ENCODE assay signal across 16 cellular contexts in genomic region chr6:56789879-56790278, GRCh38.
DNase-seq lines count a peak whose midpoint lies in the region; ATAC-seq and TF ChIP-seq lines count a peak whose summit lies in the region.
"Had no signal": no experiment of that assay in that cellular context is flagged by ENCODE, and none has a peak within 500 bp of the region (broad histone marks: within the 10 kb centered on the region; RNA-seq: fewer than 3 reads in every experiment).

No MANE protein-coding gene starts in this region.

- peaks cover 2% of the 10 kb centered on the region for H3K9me3 Mint-ChIP-seq in Calu3 (ENCODE audit: low read depth, unreplicated experiment)
- peaks cover 3% of the 10 kb centered on the region for H3K9me3 Mint-ChIP-seq in natural killer cell treated with Interleukin-12 subunit alpha and Interleukin-12 subunit beta and Interleukin-15 and Interleukin-18, amount 100 ng/mL, for 72 hours
- peaks cover 13% of the 10 kb centered on the region for H3K9me3 Mint-ChIP-seq in glutamatergic neuron (ENCODE audit: unreplicated experiment)
- peaks cover 4% of the 10 kb centered on the region for H3K9me3 Mint-ChIP-seq in activated T-helper 2 cell treated with anti-CD3 and anti-CD28 coated beads, Interferon-gamma antibody, Interleukin-2, Interleukin-4, amounts not matched to agents 10 μg/mL and 5 μg/mL and 100 μg/mL, durations not matched to agents 14 hours and 24 hours and 36 hours

- H3K4me1 Mint-ChIP-seq in Calu3 (ENCODE audit: low read depth, unreplicated experiment) (peaks cover 52% of the 10 kb centered on the region), glutamatergic neuron (ENCODE audit: low read depth, unreplicated experiment) (peaks cover 35% of the 10 kb centered on the region)
- H3K4me1 Mint-ChIP-seq in natural killer cell treated with Interleukin-12 subunit alpha and Interleukin-12 subunit beta and Interleukin-15 and Interleukin-18, amount 100 ng/mL, for 72 hours (ENCODE audit: low read depth in 2 of 2): no peaks in the 10 kb centered on the region
- no peaks in the 10 kb centered on the region for H3K4me1 Mint-ChIP-seq in activated T-helper 2 cell treated with anti-CD3 and anti-CD28 coated beads, Interferon-gamma antibody, Interleukin-2, Interleukin-4, amounts not matched to agents 10 μg/mL and 5 μg/mL and 100 μg/mL, durations not matched to agents 14 hours and 24 hours and 36 hours (ENCODE audit: low read depth)
- H3K4me1 Mint-ChIP-seq: CD8-positive, alpha-beta memory T cell had no signal

- no peak for ATAC-seq in natural killer cell treated with Interleukin-12 subunit alpha and Interleukin-12 subunit beta and Interleukin-15 and Interleukin-18, amount 100 ng/mL, for 72 hours
- ATAC-seq in HG03571 (IDR thresholded peaks at IDR 0.05; ENCODE audit: unreplicated experiment): no peak

- intact Hi-C loops in Calu3 (cut with micrococcal nuclease; ENCODE audit: unreplicated experiment): no loop called here
- intact Hi-C loops in activated T-helper 2 cell treated with anti-CD3 and anti-CD28 coated beads, Interferon-gamma antibody, Interleukin-2, Interleukin-4, amounts not matched to agents 10 μg/mL and 5 μg/mL and 100 μg/mL, durations not matched to agents 14 hours and 24 hours and 36 hours (cut with micrococcal nuclease): no loop called here

- H3K27ac Mint-ChIP-seq in Calu3 (ENCODE audit: unreplicated experiment) (peak overlapping the region; percentile 48), glutamatergic neuron (ENCODE audit: unreplicated experiment) (no peak overlapping the region)
- no peak overlapping the region for H3K27ac Mint-ChIP-seq in natural killer cell treated with Interleukin-12 subunit alpha and Interleukin-12 subunit beta and Interleukin-15 and Interleukin-18, amount 100 ng/mL, for 72 hours
- H3K27ac Mint-ChIP-seq in activated T-helper 2 cell treated with anti-CD3 and anti-CD28 coated beads, Interferon-gamma antibody, Interleukin-2, Interleukin-4, amounts not matched to agents 10 μg/mL and 5 μg/mL and 100 μg/mL, durations not matched to agents 14 hours and 24 hours and 36 hours: no peak overlapping the region
- H3K27ac Mint-ChIP-seq: CD8-positive, alpha-beta memory T cell had no signal

- H3K36me3 Mint-ChIP-seq in Calu3 (ENCODE audit: insufficient read depth, unreplicated experiment): peaks cover 9% of the 10 kb centered on the region
- no peaks in the 10 kb centered on the region for H3K36me3 Mint-ChIP-seq in natural killer cell treated with Interleukin-12 subunit alpha and Interleukin-12 subunit beta and Interleukin-15 and Interleukin-18, amount 100 ng/mL, for 72 hours
- peaks cover 5% of the 10 kb centered on the region for H3K36me3 Mint-ChIP-seq in glutamatergic neuron (ENCODE audit: unreplicated experiment)
- H3K36me3 Mint-ChIP-seq in activated T-helper 2 cell treated with anti-CD3 and anti-CD28 coated beads, Interferon-gamma antibody, Interleukin-2, Interleukin-4, amounts not matched to agents 10 μg/mL and 5 μg/mL and 100 μg/mL, durations not matched to agents 14 hours and 24 hours and 36 hours (ENCODE audit: low read depth): no peaks in the 10 kb centered on the region

- H3K27me3 Mint-ChIP-seq in Calu3 (ENCODE audit: unreplicated experiment) (no peaks in the 10 kb centered on the region), glutamatergic neuron (ENCODE audit: unreplicated experiment) (peaks cover 4% of the 10 kb centered on the region)
- peaks cover 3 to 13% of the 10 kb centered on the region in 2 donors for H3K27me3 Mint-ChIP-seq in natural killer cell treated with Interleukin-12 subunit alpha and Interleukin-12 subunit beta and Interleukin-15 and Interleukin-18, amount 100 ng/mL, for 72 hours
- peaks cover 6% of the 10 kb centered on the region for H3K27me3 Mint-ChIP-seq in activated T-helper 2 cell treated with anti-CD3 and anti-CD28 coated beads, Interferon-gamma antibody, Interleukin-2, Interleukin-4, amounts not matched to agents 10 μg/mL and 5 μg/mL and 100 μg/mL, durations not matched to agents 14 hours and 24 hours and 36 hours (ENCODE audit: low read depth)

- DNase-seq in Calu3 (no peak), NCI-H69 (lab: John Stamatoyannopoulos, UW) (peak; percentile 32), cerebellar cortex (ENCODE audit: low spot score) (peak; percentile 29), kidney tubule cell (ENCODE audit: low spot score) (peak; percentile 70), glutamatergic neuron (no peak)
- no peak for DNase-seq in natural killer cell treated with Interleukin-12 subunit alpha and Interleukin-12 subunit beta and Interleukin-15 and Interleukin-18, amount 100 ng/mL, for 72 hours (ENCODE audit: low spot score)
- DNase-seq in activated T-helper 2 cell treated with anti-CD3 and anti-CD28 coated beads, Interferon-gamma antibody, Interleukin-2, Interleukin-4, amounts not matched to agents 10 μg/mL and 5 μg/mL and 100 μg/mL, durations not matched to agents 14 hours and 24 hours and 36 hours (ENCODE audit: low spot score): no peak
- DNase-seq: CD8-positive, alpha-beta memory T cell; MV-4-11; NCI-H1417; NCI-H187 treated with DMSO at 0.1 percent for 48 hours; NCI-H748 treated with DMSO at 0.1 percent for 48 hours; Peyer's patch; SHP77; SK-N-SH had no signal

- CTCF ChIA-PET in Calu3 (lab: Charles Lee): interaction anchor here (0.5 kb wide), 1 partner anchor 179 kb away, joined by 6 read pairs; no protein-coding TSS in a partner anchor

- H3K4me3 Mint-ChIP-seq in Calu3 (ENCODE audit: low read depth, unreplicated experiment): no peak overlapping the region
- no peak overlapping the region for H3K4me3 Mint-ChIP-seq in natural killer cell treated with Interleukin-12 subunit alpha and Interleukin-12 subunit beta and Interleukin-15 and Interleukin-18, amount 100 ng/mL, for 72 hours
- H3K4me3 Mint-ChIP-seq in glutamatergic neuron (ENCODE audit: unreplicated experiment): no peak overlapping the region
- no peak overlapping the region for H3K4me3 Mint-ChIP-seq in activated T-helper 2 cell treated with anti-CD3 and anti-CD28 coated beads, Interferon-gamma antibody, Interleukin-2, Interleukin-4, amounts not matched to agents 10 μg/mL and 5 μg/mL and 100 μg/mL, durations not matched to agents 14 hours and 24 hours and 36 hours (ENCODE audit: low read depth)
- H3K4me3 Mint-ChIP-seq: CD8-positive, alpha-beta memory T cell had no signal

- TF ChIP-seq CTCF in Calu3 (IDR thresholded peaks at IDR 0.05; ENCODE audit: unreplicated experiment) (no peak), glutamatergic neuron (IDR thresholded peaks at IDR 0.05; ENCODE audit: partially characterized antibody, unreplicated experiment) (no peak)

- BruUV-seq in Calu3 (replicated peaks; lab: Mats Ljungman, UMichigan): no TSS peak

Comparison
In these comparisons a context has a peak if more than half of its experiments do, and no peak if none do; other contexts are left out.
1. DNase-seq: peak in NCI-H69 (single experiment), cerebellar cortex (single experiment) and kidney tubule cell (single experiment); none in Calu3 (single experiment), natural killer cell treated with Interleukin-12 subunit alpha and Interleukin-12 subunit beta and Interleukin-15 and Interleukin-18, amount 100 ng/mL, for 72 hours (single experiment), glutamatergic neuron (single experiment) and activated T-helper 2 cell treated with anti-CD3 and anti-CD28 coated beads, Interferon-gamma antibody, Interleukin-2, Interleukin-4, amounts not matched to agents 10 μg/mL and 5 μg/mL and 100 μg/mL, durations not matched to agents 14 hours and 24 hours and 36 hours (single experiment).